ENCODE assay signal across 12 cellular contexts in the genomic region with DNA sequence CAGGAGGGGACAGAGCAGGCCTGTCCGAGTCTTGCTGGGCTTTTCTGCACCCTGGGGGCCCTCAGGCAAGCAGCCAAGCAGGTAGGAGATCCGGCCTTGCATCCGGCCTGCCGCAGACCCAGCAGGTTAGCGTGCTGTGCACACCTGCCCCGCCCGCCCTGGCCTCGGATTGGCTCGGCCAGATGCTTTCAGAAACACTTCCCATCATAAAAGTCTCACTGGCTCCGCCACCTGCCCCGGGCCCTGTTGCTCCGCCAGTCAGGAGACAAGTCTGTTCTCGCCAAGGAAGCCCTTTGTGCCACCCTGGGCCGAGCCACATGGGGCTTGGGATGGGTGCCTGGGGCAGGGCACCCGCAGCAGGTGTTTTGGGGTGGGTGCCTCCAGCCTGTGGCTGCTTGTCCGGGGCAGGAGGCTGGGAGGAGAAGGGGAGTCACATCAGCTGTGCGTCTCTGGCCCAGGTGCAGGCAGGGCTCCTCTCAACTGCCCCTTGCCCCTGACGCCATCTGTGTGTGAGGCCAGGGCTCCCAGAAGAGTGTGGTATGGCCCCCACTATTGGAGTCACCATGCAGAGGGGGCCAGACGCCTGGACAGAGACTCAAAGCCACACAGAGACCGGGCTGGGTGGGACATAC.
DNase-seq lines count a peak whose midpoint lies in the region; ATAC-seq and TF ChIP-seq lines count a peak whose summit lies in the region.
"Had no signal": no experiment of that assay in that cellular context is flagged by ENCODE, and none has a peak within 500 bp of the region (broad histone marks: within the 10 kb centered on the region; RNA-seq: fewer than 3 reads in every experiment).

No MANE protein-coding gene starts in this region.

- peaks cover 5% of the 10 kb centered on the region for H3K4me1 ChIP-seq in foreskin keratinocyte
- H3K4me1 ChIP-seq in sigmoid colon, result peaks cover 0 to 50% (median 35%) of the 10 kb centered on the region in 4 donors
- H3K4me1 ChIP-seq in HAP-1, result no peaks in the 10 kb centered on the region

- in situ Hi-C loops in HAP-1 (cut with MboI; ENCODE audit: low sequenced_read_pairs), result no loop called here

- intact Hi-C loops in sigmoid colon (cut with DNase I), result no loop called here

- TF ChIP-seq CTCF in foreskin keratinocyte (conservative IDR thresholded peaks at IDR 0.05) (no peak), sigmoid colon (IDR thresholded peaks at IDR 0.05) (no peak)

- H3K4me3 ChIP-seq in sigmoid colon (no peak overlapping the region), HAP-1 (no peak overlapping the region)
- H3K4me3 ChIP-seq: SJSA1 had no signal

- ATAC-seq in foreskin keratinocyte (peak; percentile 79), HG03432 (IDR thresholded peaks at IDR 0.05; ENCODE audit: unreplicated experiment) (no peak), GM18498 (IDR thresholded peaks at IDR 0.05; ENCODE audit: unreplicated experiment) (no peak)
- ATAC-seq: naive thymus-derived CD8-positive, alpha-beta T cell had no signal

- TF ChIP-seq EP300 in sigmoid colon (IDR thresholded peaks at IDR 0.05), result no peak

- H3K27me3 ChIP-seq in foreskin keratinocyte (peaks cover 53% of the 10 kb centered on the region), sigmoid colon (no peaks in the 10 kb centered on the region), HAP-1 (ENCODE audit: low read depth) (no peaks in the 10 kb centered on the region)
- H3K27me3 ChIP-seq: SJSA1 had no signal

- DNase-seq in HT-29 (ENCODE audit: low spot score) (peak; percentile 72), NCI-H524 treated with DMSO at 0.1 percent for 48 hours (lab: John Stamatoyannopoulos, UW) (peak; percentile 50), foreskin keratinocyte (peak; percentile 73 to 81), sigmoid colon (peak; percentile 62), hepatic stellate cell (ENCODE audit: low spot score) (no peak), HAP-1 (ENCODE audit: low spot score in 2 of 2) (no peak)
- DNase-seq: activated CD8-positive, alpha-beta memory T cell treated with anti-CD3 and anti-CD28 coated beads for 24 hours; KBM-7 had no signal

- 22 to 54% methylated on average over 20 of the region's 20 CpGs for WGBS in sigmoid colon, 2 donors

- no peak overlapping the region for H3K27ac ChIP-seq in foreskin keratinocyte
- H3K27ac ChIP-seq in sigmoid colon, result peak overlapping the region in 2 of 4 donors; percentile 21 to 26
- H3K27ac ChIP-seq: SJSA1 had no signal

- H3K9me3 ChIP-seq in sigmoid colon (no peaks in the 10 kb centered on the region), HAP-1 (no peaks in the 10 kb centered on the region)
- H3K9me3 ChIP-seq: SJSA1 had no signal

- H3K36me3 ChIP-seq in sigmoid colon (no peaks in the 10 kb centered on the region), HAP-1 (replicated peaks) (no peaks in the 10 kb centered on the region)

- no peak for TF ChIP-seq POLR2A in sigmoid colon (IDR thresholded peaks at IDR 0.05)

Comparison
In these comparisons a context has a peak if more than half of its experiments do, and no peak if none do; other contexts are left out.
1. DNase-seq: peak in HT-29 (single experiment), NCI-H524 treated with DMSO at 0.1 percent for 48 hours (single experiment), foreskin keratinocyte (2 of 2) and sigmoid colon (single experiment); none in hepatic stellate cell (single experiment) and HAP-1 (0 of 2).